In genomic region chr17:75684924-75685323, GRCh38 we compare ENCODE assay signal across 10 cellular contexts. TPM values are rescaled to one million over a fixed set of nuclear protein-coding genes. Genes with fewer than 3 reads are reported as not detected.
DNase-seq lines count a peak whose midpoint lies in the region; ATAC-seq, FAIRE-seq and TF ChIP-seq lines count a peak whose summit lies in the region.
"Had no signal": no experiment of that assay in that cellular context is flagged by ENCODE, and none has a peak within 500 bp of the region (broad histone marks: within the 10 kb centered on the region; RNA-seq: fewer than 3 reads in every experiment).

No MANE protein-coding gene starts in this region.

- no peaks in the 10 kb centered on the region for H4K20me1 ChIP-seq in mammary epithelial cell (ENCODE audit: insufficient read depth, low read length)

- H3K4me1 ChIP-seq in mammary epithelial cell (ENCODE audit: insufficient read depth, low read length) (peaks cover 85% of the 10 kb centered on the region), lung (ENCODE audit: control insufficient read depth in 2 of 2, insufficient read depth in 2 of 2, low read length in 2 of 2) (peaks cover 20 to 38% of the 10 kb centered on the region in 2 donors)

- CTCF ChIA-PET in mammary epithelial cell (lab: Charles Lee; ENCODE audit: low non-redundant PET): interaction anchor here (1.1 kb wide), 1 partner anchor 36 kb away, joined by 4 read pairs; the partner anchor contains the start of gene ITGB4

- FAIRE-seq in RCC 7860 (lab: Jason Lieb, UNC): no peak

- no peak overlapping the region for H2AFZ ChIP-seq in mammary epithelial cell (ENCODE audit: low read depth, low read length)

- 0% methylated on average over 7 of the region's 7 CpGs for WGBS in mammary epithelial cell (ENCODE audit: low coverage, missing lambda C conversion rate)
- 69 to 73% methylated on average over 7 of the region's 7 CpGs for WGBS in lung, 2 donors

- dilution Hi-C loops in mammary epithelial cell (cut with HindIII; ENCODE audit: low sequenced_read_pairs): loop anchor here (5.0 kb wide), 2 partner anchors 42 to 48 kb away; no protein-coding TSS in a partner anchor

- H3K9me3 ChIP-seq in mammary epithelial cell (replicated peaks; ENCODE audit: insufficient read depth, low read length) (no peaks in the 10 kb centered on the region), lung (ENCODE audit: control insufficient read depth in 2 of 2, insufficient read depth in 1 of 2, low read length in 1 of 2) (no peaks in the 10 kb centered on the region)

- peak overlapping the region in 1 of 3 experiments; percentile 4 for H3K4me3 ChIP-seq in mammary epithelial cell (replicated peaks in 1 of 3; ENCODE audit: insufficient read depth in 1 of 3, low read depth in 2 of 3, low read length in 3 of 3)
- H3K4me3 ChIP-seq in lung: no peak overlapping the region

- in situ Hi-C loops in mammary epithelial cell (cut with MboI; ENCODE audit: low sequenced_read_pairs in 2 of 2): no loop called here

- no peaks in the 10 kb centered on the region for H3K27me3 ChIP-seq in mammary epithelial cell (ENCODE audit: insufficient read depth, low read length)
- H3K27me3 ChIP-seq in lung (ENCODE audit: control insufficient read depth, insufficient read depth): no peaks in the 10 kb centered on the region

- BruUV-seq in mammary epithelial cell (replicated peaks; lab: Mats Ljungman, UMichigan): no TSS peak

- ATAC-seq in lung (ENCODE audit: insufficient read depth, low FRiP score) (no peak), HG02798 (IDR thresholded peaks at IDR 0.05; ENCODE audit: poor library complexity, unreplicated experiment) (no peak)

- peak overlapping the region; percentile 95 for H3K9ac ChIP-seq in mammary epithelial cell (ENCODE audit: insufficient read depth, low read length)

- H3K4me2 ChIP-seq in mammary epithelial cell (ENCODE audit: insufficient read depth, low read depth, low read length): peak overlapping the region; percentile 76

- intact Hi-C loops in mammary epithelial cell (cut with micrococcal nuclease): loop anchor here (2.0 to 10.0 kb wide), 2 partner anchors 38 to 190 kb away; partner anchors contain the start of gene TRIM47

- TF ChIP-seq EP300 in Ishikawa (IDR thresholded peaks at IDR 0.05; ENCODE audit: borderline replicate concordance): peak; percentile 93

- TF ChIP-seq CTCF in mammary epithelial cell (conservative IDR thresholded peaks at IDR 0.05 in 1 of 2, IDR thresholded peaks at IDR 0.05 in 1 of 2; ENCODE audit: extremely low read depth in 1 of 2, insufficient read depth in 1 of 2, low read depth in 1 of 2, low read length in 2 of 2) (no peak), lung (IDR thresholded peaks at IDR 0.05; ENCODE audit: control extremely low read depth, extremely low read depth) (no peak)

- H3K36me3 ChIP-seq in mammary epithelial cell (ENCODE audit: insufficient read depth, low read length) (no peaks in the 10 kb centered on the region), lung (ENCODE audit: control insufficient read depth in 2 of 2, insufficient read depth in 2 of 2, low read length in 2 of 2) (peaks cover 0 to 8% of the 10 kb centered on the region in 2 donors)

- H3K79me2 ChIP-seq in mammary epithelial cell (ENCODE audit: insufficient read depth, low read length): peaks cover 56% of the 10 kb centered on the region

- H3K27ac ChIP-seq in mammary epithelial cell (ENCODE audit: insufficient read depth, low read depth, low read length) (peak overlapping the region; percentile 99), lung (ENCODE audit: low read depth in 1 of 2, low read length in 1 of 2) (peak overlapping the region; percentile 23 to 79), temporal lobe (ENCODE audit: low read depth, low read length) (peak overlapping the region; percentile 28)

- TF ChIP-seq RAD21 in Ishikawa (IDR thresholded peaks at IDR 0.05; ENCODE audit: low read depth): no peak; the same call in 1 of the 2 replicates

- DNase-seq in mammary epithelial cell: peak; percentile 97
- no peak for DNase-seq in lung (ENCODE audit: low spot score)
- no peak for DNase-seq in foreskin melanocyte
- no peak for DNase-seq in middle frontal gyrus (ENCODE audit: extremely low spot score, low spot score)
- no peak for DNase-seq in RCC 7860 (ENCODE audit: low spot score)
- DNase-seq: effector CD4-positive, alpha-beta T cell; stimulated activated CD4-positive, alpha-beta T cell treated with anti-CD3 and anti-CD28 coated beads, Interleukin-4, amount 100 ng/mL, for 1 hour had no signal

TF ChIP-seq in Ishikawa, 13 proteins besides CTCF, POLR2A, EP300 and RAD21:
- TF ChIP-seq USF1 (IDR thresholded peaks at IDR 0.05): no peak; the same call in 1 of the 2 replicates
- peak; percentile 99 for TF ChIP-seq TEAD4 (IDR thresholded peaks at IDR 0.05)
- TF ChIP-seq CREB1 (IDR thresholded peaks at IDR 0.05; ENCODE audit: low read depth): no peak
- TF ChIP-seq CEBPB (IDR thresholded peaks at IDR 0.05): peak; percentile 22; the same call in 1 of the 2 replicates
- no peak for TF ChIP-seq REST (IDR thresholded peaks at IDR 0.05; ENCODE audit: low read depth)
- peak; percentile 95 for TF ChIP-seq TCF12 (IDR thresholded peaks at IDR 0.05; ENCODE audit: low read depth)
- TF ChIP-seq NFIC (IDR thresholded peaks at IDR 0.05): peak; percentile 88
- peak; percentile 77; the same call in 1 of the 2 replicates for TF ChIP-seq FOXM1 (IDR thresholded peaks at IDR 0.05; ENCODE audit: borderline replicate concordance, low read depth)
- peak; percentile 56 for TF ChIP-seq YY1 (IDR thresholded peaks at IDR 0.05; ENCODE audit: low read depth)
- TF ChIP-seq TAF1 (IDR thresholded peaks at IDR 0.05; ENCODE audit: low read depth): no peak
- TF ChIP-seq, protein P1, sequence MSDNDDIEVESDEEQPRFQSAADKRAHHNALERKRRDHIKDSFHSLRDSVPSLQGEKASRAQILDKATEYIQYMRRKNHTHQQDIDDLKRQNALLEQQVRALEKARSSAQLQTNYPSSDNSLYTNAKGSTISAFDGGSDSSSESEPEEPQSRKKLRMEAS (IDR thresholded peaks at IDR 0.05): peak; percentile 94
- no peak for TF ChIP-seq ZBTB7A (IDR thresholded peaks at IDR 0.05; ENCODE audit: low read depth)
- TF ChIP-seq EGR1 (IDR thresholded peaks at IDR 0.05): no peak

RNA-seq across cellular contexts. Expression of gene SAP30BP, which starts 17.8 kb away (rescaled TPM):
- total RNA-seq in mammary epithelial cell (100 to 1,000 TPM in 1 of 2 donors, 10 to 100 TPM in 1; 49.0 to 105 TPM), lung (10 to 100 TPM; 46.5 to 82.9 TPM), temporal lobe (36.1 TPM)
- polyA plus RNA-seq in mammary epithelial cell (85.8 TPM), lung (10 to 100 TPM; 71.9 to 82.8 TPM)
- 78.9 TPM for polyA minus RNA-seq in mammary epithelial cell

RNA-seq across cellular contexts. Expression of gene RECQL5, which starts 18.0 kb away (rescaled TPM):
- total RNA-seq in mammary epithelial cell (10 to 100 TPM; 25.3 to 34.8 TPM), lung (10 to 100 TPM; 31.2 to 32.5 TPM), temporal lobe (6.6 TPM)
- polyA plus RNA-seq in mammary epithelial cell (14.5 TPM), lung (10 to 100 TPM; 16.4 to 28.5 TPM)
- polyA minus RNA-seq in mammary epithelial cell: 27.2 TPM

RNA-seq across cellular contexts. Expression of gene ITGB4, which starts 36.3 kb away (rescaled TPM):
- total RNA-seq in mammary epithelial cell (1,000 to 10,000 TPM; 2,525 to 2,618 TPM), lung (10 to 100 TPM; 11.1 to 47.8 TPM), temporal lobe (3.7 TPM)
- polyA plus RNA-seq in mammary epithelial cell (1,059 TPM), lung (10 to 100 TPM; 11.4 to 18.1 TPM)
- 2,510 TPM for polyA minus RNA-seq in mammary epithelial cell

RNA-seq across cellular contexts. Expression of gene SMIM5, which starts 51.7 kb away (rescaled TPM):
- total RNA-seq in mammary epithelial cell (not detected), lung (1 to 10 TPM; 5.5 to 7.5 TPM), temporal lobe (0.49 TPM)
- polyA plus RNA-seq in mammary epithelial cell (0.03 TPM), lung (1 to 10 TPM; 2.2 to 2.3 TPM)
- not detected for polyA minus RNA-seq in mammary epithelial cell

Comparison
In these comparisons a context has a peak if more than half of its experiments do, and no peak if none do; other contexts are left out.
1. H3K27ac ChIP-seq: peak in every context shown above with its lines; median percentile 99 in mammary epithelial cell; 51 in lung; 28 in temporal lobe.
2. RNA of gene ITGB4, which starts 36.3 kb away (total RNA-seq): 2,525 to 2,618 TPM in mammary epithelial cell; 11.1 to 47.8 TPM in lung and 3.7 TPM in temporal lobe (single experiment); every median in the first group is over 10 times any median in the second.